19 cellular contexts compared by ENCODE assay signal in genomic region chr16:70665113-70665694, GRCh38. TPM values are rescaled to one million over a fixed set of nuclear protein-coding genes. Genes with fewer than 3 reads are reported as not detected.
"Had no signal": no experiment of that assay in that cellular context is flagged by ENCODE, and none has a peak within 500 bp of the region (broad histone marks: within the 10 kb centered on the region; RNA-seq: fewer than 3 reads in every experiment).

No MANE protein-coding gene starts in this region.

- H3K27me3 Mint-ChIP-seq: activated CD8-positive, alpha-beta T cell treated with anti-CD3 and anti-CD28 coated beads for 36 hours; activated naive CD8-positive, alpha-beta T cell treated with anti-CD3 and anti-CD28 coated beads for 36 hours; naive thymus-derived CD8-positive, alpha-beta T cell; progenitor cell of endocrine pancreas; type B pancreatic cell had no signal

- DNase-seq: activated CD4-positive, alpha-beta T cell treated with anti-CD3 and anti-CD28 coated beads for 48 hours; activated CD8-positive, alpha-beta T cell treated with anti-CD3 and anti-CD28 coated beads for 36 hours; activated naive CD8-positive, alpha-beta T cell treated with anti-CD3 and anti-CD28 coated beads for 36 hours; amygdala; central memory CD4-positive, alpha-beta T cell; effector memory CD4-positive, alpha-beta T cell; nucleus accumbens; stimulated activated CD4-positive, alpha-beta T cell treated with anti-CD3 and anti-CD28 coated beads, Interleukin-4, amount 100 ng/mL, for 4 hours; stimulated activated CD8-positive, alpha-beta memory T cell treated with anti-CD3 and anti-CD28 coated beads, Interleukin-4, amount 100 ng/mL, for 48 hours; stimulated activated naive CD8-positive, alpha-beta T cell treated with anti-CD3 and anti-CD28 coated beads, Interleukin-15, Interleukin-2, amounts not matched to agents 100 U/mL and 50 U/mL, for 24 hours; T-helper 2 cell had no signal

- ATAC-seq: activated CD8-positive, alpha-beta T cell treated with anti-CD3 and anti-CD28 coated beads for 36 hours; naive thymus-derived CD8-positive, alpha-beta T cell; stimulated activated naive CD8-positive, alpha-beta T cell treated with anti-CD3 and anti-CD28 coated beads, Interleukin-15, Interleukin-2, amounts not matched to agents 100 U/mL and 50 U/mL, for 24 hours had no signal

- H3K4me3 Mint-ChIP-seq: activated CD8-positive, alpha-beta T cell treated with anti-CD3 and anti-CD28 coated beads for 36 hours; activated naive CD8-positive, alpha-beta T cell treated with anti-CD3 and anti-CD28 coated beads for 36 hours; brain; naive thymus-derived CD8-positive, alpha-beta T cell; type B pancreatic cell; WTC11 had no signal

- H3K27ac ChIP-seq: right atrium auricular region had no signal

- H3K4me1 Mint-ChIP-seq: activated naive CD8-positive, alpha-beta T cell treated with anti-CD3 and anti-CD28 coated beads for 36 hours had no signal

- H3K9me3 ChIP-seq: mucosa of descending colon had no signal

- H3K4me3 ChIP-seq: mucosa of descending colon, right atrium auricular region, smooth muscle cell had no signal

- H3K27me3 ChIP-seq: right atrium auricular region had no signal

- H3K27ac Mint-ChIP-seq: activated CD8-positive, alpha-beta T cell treated with anti-CD3 and anti-CD28 coated beads for 36 hours; activated naive CD8-positive, alpha-beta T cell treated with anti-CD3 and anti-CD28 coated beads for 36 hours; progenitor cell of endocrine pancreas; type B pancreatic cell; WTC11 had no signal

- H3K9me3 Mint-ChIP-seq: activated CD8-positive, alpha-beta T cell treated with anti-CD3 and anti-CD28 coated beads for 36 hours; activated naive CD8-positive, alpha-beta T cell treated with anti-CD3 and anti-CD28 coated beads for 36 hours; naive thymus-derived CD8-positive, alpha-beta T cell; type B pancreatic cell had no signal

RNA-seq across cellular contexts. Expression of gene IL34, which starts 18.8 kb away (rescaled TPM):
- total RNA-seq: activated CD8-positive, alpha-beta T cell treated with anti-CD3 and anti-CD28 coated beads for 36 hours; progenitor cell of endocrine pancreas; smooth muscle cell had no signal
- polyA plus RNA-seq: naive thymus-derived CD8-positive, alpha-beta T cell had no signal
